ENCODE assay signal across 2 cellular contexts in genomic region chr15:63136742-63137141, GRCh38.
TF ChIP-seq lines count a peak whose summit lies in the region.

No MANE protein-coding gene starts in this region.

TF ChIP-seq in SK-N-SH, 30 proteins besides CTCF, POLR2A, EP300 and RAD21:
- TF ChIP-seq GABPA (IDR thresholded peaks at IDR 0.05; ENCODE audit: low read depth) (no peak), SMC3 (IDR thresholded peaks at IDR 0.05; ENCODE audit: low read depth, low read length) (no peak), ZBTB33 (IDR thresholded peaks at IDR 0.05; ENCODE audit: borderline replicate concordance, low read depth) (no peak), USF2 (IDR thresholded peaks at IDR 0.05; ENCODE audit: borderline replicate concordance, low read depth, low read length) (no peak), JUND (IDR thresholded peaks at IDR 0.05) (no peak), RCOR1 (IDR thresholded peaks at IDR 0.05; ENCODE audit: low read length) (no peak), USF1 (IDR thresholded peaks at IDR 0.05; ENCODE audit: borderline replicate concordance, low read depth) (no peak), ELF1 (IDR thresholded peaks at IDR 0.05) (no peak), RXRA (IDR thresholded peaks at IDR 0.05; ENCODE audit: borderline replicate concordance, low read depth) (no peak), NRF1 (IDR thresholded peaks at IDR 0.05; ENCODE audit: low read depth, low read length) (no peak), MAX (IDR thresholded peaks at IDR 0.05; ENCODE audit: low read depth) (no peak), GATA2 (CRISPR knock-in tag; IDR thresholded peaks at IDR 0.05) (no peak), RFX5 (IDR thresholded peaks at IDR 0.05; ENCODE audit: low read length) (no peak)

TF ChIP-seq in SK-N-SH treated with all-trans-retinoic acid at 6 μM for 48 hours, 23 proteins besides CTCF, POLR2A, EP300 and RAD21:
- TF ChIP-seq POU6F1 (CRISPR knock-in tag; IDR thresholded peaks at IDR 0.05; ENCODE audit: borderline replicate concordance, low read depth) (no peak), RARB (CRISPR knock-in tag; IDR thresholded peaks at IDR 0.05) (no peak), ZFP30 (CRISPR knock-in tag; IDR thresholded peaks at IDR 0.05) (no peak)
